ENCODE assay signal across 11 cellular contexts in genomic region chr9:130045657-130046450, GRCh38. TPM values are rescaled to one million over a fixed set of nuclear protein-coding genes. Genes with fewer than 3 reads are reported as not detected.
A peak's percentile ranks its signal among the peaks of the same experiment; 100 is the strongest.
DNase-seq lines count a peak whose midpoint lies in the region; ATAC-seq and TF ChIP-seq lines count a peak whose summit lies in the region.
"Had no signal": no experiment of that assay in that cellular context is flagged by ENCODE, and none has a peak within 500 bp of the region (broad histone marks: within the 10 kb centered on the region; RNA-seq: fewer than 3 reads in every experiment).

No MANE protein-coding gene starts in this region.

- TF ChIP-seq CTCF in left lung (IDR thresholded peaks at IDR 0.05) (no peak), upper lobe of right lung (IDR thresholded peaks at IDR 0.05) (no peak), gastrocnemius medialis (IDR thresholded peaks at IDR 0.05 in 4 of 5, conservative IDR thresholded peaks at IDR 0.05 in 1 of 5) (no peak), foreskin fibroblast (IDR thresholded peaks at IDR 0.05; ENCODE audit: low read depth, low read length) (no peak)

- peak overlapping the region; percentile 44 to 92 for H3K27ac ChIP-seq in left lung
- peak overlapping the region; percentile 89 for H3K27ac ChIP-seq in upper lobe of right lung
- no peak overlapping the region for H3K27ac ChIP-seq in gastrocnemius medialis

- H3K27me3 Mint-ChIP-seq in activated naive CD8-positive, alpha-beta T cell: no peaks in the 10 kb centered on the region
- no peaks in the 10 kb centered on the region for H3K27me3 Mint-ChIP-seq in activated naive CD8-positive, alpha-beta T cell treated with anti-CD3 and anti-CD28 coated beads for 36 hours
- H3K27me3 Mint-ChIP-seq in T-helper 17 cell: no peaks in the 10 kb centered on the region

- no peaks in the 10 kb centered on the region for H3K36me3 ChIP-seq in left lung
- no peaks in the 10 kb centered on the region for H3K36me3 ChIP-seq in upper lobe of right lung
- no peaks in the 10 kb centered on the region for H3K36me3 ChIP-seq in gastrocnemius medialis

- H3K27me3 ChIP-seq in left lung (no peaks in the 10 kb centered on the region), upper lobe of right lung (no peaks in the 10 kb centered on the region), gastrocnemius medialis (no peaks in the 10 kb centered on the region)

- ATAC-seq in T-helper 17 cell (no peak), left lung (no peak), upper lobe of right lung (no peak), gastrocnemius medialis (no peak)

- peaks cover 35% of the 10 kb centered on the region for H3K4me1 Mint-ChIP-seq in activated naive CD8-positive, alpha-beta T cell (ENCODE audit: low read depth)
- H3K4me1 Mint-ChIP-seq in activated naive CD8-positive, alpha-beta T cell treated with anti-CD3 and anti-CD28 coated beads for 36 hours: peaks cover 32% of the 10 kb centered on the region
- H3K4me1 Mint-ChIP-seq in T-helper 17 cell: peaks cover 26% of the 10 kb centered on the region

- H3K36me3 Mint-ChIP-seq in activated naive CD8-positive, alpha-beta T cell: no peaks in the 10 kb centered on the region
- peaks cover 14% of the 10 kb centered on the region for H3K36me3 Mint-ChIP-seq in activated naive CD8-positive, alpha-beta T cell treated with anti-CD3 and anti-CD28 coated beads for 36 hours
- H3K36me3 Mint-ChIP-seq in T-helper 17 cell (ENCODE audit: low read depth): peaks cover 4% of the 10 kb centered on the region

- H3K4me3 ChIP-seq in left lung: no peak overlapping the region
- no peak overlapping the region for H3K4me3 ChIP-seq in upper lobe of right lung
- no peak overlapping the region for H3K4me3 ChIP-seq in gastrocnemius medialis
- no peak overlapping the region for H3K4me3 ChIP-seq in foreskin fibroblast (ENCODE audit: low read depth in 1 of 2, low read length in 2 of 2)

- DNase-seq in activated naive CD8-positive, alpha-beta T cell treated with anti-CD3 and anti-CD28 coated beads for 36 hours: no peak
- no peak for DNase-seq in T-helper 17 cell
- no peak for DNase-seq in left lung
- no peak for DNase-seq in upper lobe of right lung
- no peak for DNase-seq in COR-L47 (lab: John Stamatoyannopoulos, UW)
- no peak for DNase-seq in gastrocnemius medialis
- DNase-seq in foreskin fibroblast: no peak
- DNase-seq: central memory CD4-positive, alpha-beta T cell; midbrain; NCI-H2081 treated with DMSO at 0.1 percent for 48 hours had no signal

- H3K9me3 ChIP-seq in T-helper 17 cell (ENCODE audit: control insufficient read depth, low read length, poor library complexity, severe bottlenecking): no peaks in the 10 kb centered on the region
- no peaks in the 10 kb centered on the region for H3K9me3 ChIP-seq in left lung
- H3K9me3 ChIP-seq in upper lobe of right lung: no peaks in the 10 kb centered on the region
- no peaks in the 10 kb centered on the region for H3K9me3 ChIP-seq in gastrocnemius medialis

- H3K27ac Mint-ChIP-seq in activated naive CD8-positive, alpha-beta T cell: peak overlapping the region; percentile 92
- H3K27ac Mint-ChIP-seq in activated naive CD8-positive, alpha-beta T cell treated with anti-CD3 and anti-CD28 coated beads for 36 hours: no peak overlapping the region
- H3K27ac Mint-ChIP-seq in T-helper 17 cell: peak overlapping the region; percentile 96

- no peak for TF ChIP-seq POLR2A in gastrocnemius medialis (IDR thresholded peaks at IDR 0.05)

- H3K4me1 ChIP-seq in left lung (peaks cover 6 to 49% of the 10 kb centered on the region in 2 donors), upper lobe of right lung (peaks cover 28% of the 10 kb centered on the region), gastrocnemius medialis (peaks cover 13 to 18% of the 10 kb centered on the region in 2 donors)

- intact Hi-C loops in left lung (cut with DNase I) (loop anchor here in 1 of 2 donors (10.0 kb wide), 1 partner anchor 161 kb away; no protein-coding TSS in a partner anchor), upper lobe of right lung (cut with DNase I) (loop anchor here (10.0 kb wide), 1 partner anchor 161 kb away; no protein-coding TSS in a partner anchor), gastrocnemius medialis (cut with DNase I; ENCODE audit: low total_unique reads) (no loop called here)

- H3K9me3 Mint-ChIP-seq in activated naive CD8-positive, alpha-beta T cell (ENCODE audit: low read depth): no peaks in the 10 kb centered on the region
- H3K9me3 Mint-ChIP-seq in activated naive CD8-positive, alpha-beta T cell treated with anti-CD3 and anti-CD28 coated beads for 36 hours: no peaks in the 10 kb centered on the region

- H3K4me3 Mint-ChIP-seq in activated naive CD8-positive, alpha-beta T cell: peak overlapping the region; percentile 75
- H3K4me3 Mint-ChIP-seq in activated naive CD8-positive, alpha-beta T cell treated with anti-CD3 and anti-CD28 coated beads for 36 hours: no peak overlapping the region
- peak overlapping the region; percentile 87 for H3K4me3 Mint-ChIP-seq in T-helper 17 cell

- in situ Hi-C loops in gastrocnemius medialis (cut with MboI; ENCODE audit: low sequenced_read_pairs in 4 of 4): no loop called here

RNA-seq across cellular contexts. Expression of gene FNBP1, which starts 2.9 kb away (rescaled TPM):
- 100 to 1,000 TPM; 198 TPM for total RNA-seq in activated naive CD8-positive, alpha-beta T cell treated with anti-CD3 and anti-CD28 coated beads for 36 hours
- total RNA-seq in T-helper 17 cell: 100 to 1,000 TPM; 219 to 221 TPM
- 10 to 100 TPM; 30.4 to 51.8 TPM for total RNA-seq in left lung
- 50.0 TPM for total RNA-seq in upper lobe of right lung
- 10 to 100 TPM; 13.3 to 30.0 (median 17.9) TPM for total RNA-seq in gastrocnemius medialis

RNA-seq across cellular contexts. Expression of gene GPR107, which starts 7.9 kb away (rescaled TPM):
- 10 to 100 TPM; 17.7 to 19.4 TPM for total RNA-seq in activated naive CD8-positive, alpha-beta T cell treated with anti-CD3 and anti-CD28 coated beads for 36 hours
- 10 to 100 TPM; 22.1 to 26.2 TPM for total RNA-seq in T-helper 17 cell
- total RNA-seq in left lung: 10 to 100 TPM; 43.0 to 52.4 TPM
- 39.3 TPM for total RNA-seq in upper lobe of right lung
- 10 to 100 TPM; 13.5 to 20.7 (median 17.5) TPM for total RNA-seq in gastrocnemius medialis

Comparison
In these comparisons a context has a peak if more than half of its experiments do, and no peak if none do; other contexts are left out.
1. H3K27ac ChIP-seq: peak in left lung (2 of 2) and upper lobe of right lung (single experiment); none in gastrocnemius medialis (0 of 4).